In genomic region chr17:30905742-30906100, GRCh38 we compare ENCODE assay signal across 1 cellular context.
TF ChIP-seq lines count a peak whose summit lies in the region.

No MANE protein-coding gene starts in this region.

TF ChIP-seq in GM23338, 12 proteins besides CTCF, POLR2A, EP300 and RAD21 (continued from another document):
- TF ChIP-seq ZNF462 (CRISPR knock-in tag; IDR thresholded peaks at IDR 0.05), result no peak
- no peak for TF ChIP-seq ZNF331 (CRISPR knock-in tag; IDR thresholded peaks at IDR 0.05; ENCODE audit: low read depth)
- TF ChIP-seq NANOG (IDR thresholded peaks at IDR 0.05; ENCODE audit: borderline replicate concordance), result no peak
- TF ChIP-seq EZH2 (IDR thresholded peaks at IDR 0.05; ENCODE audit: low read depth, unreplicated experiment), result no peak
- TF ChIP-seq ETS1 (IDR thresholded peaks at IDR 0.05), result no peak
TF ChIP-seq in GM23338: peak in this region for 0.
